Comparison of ENCODE assay signal across 28 cellular contexts in the genomic region with DNA sequence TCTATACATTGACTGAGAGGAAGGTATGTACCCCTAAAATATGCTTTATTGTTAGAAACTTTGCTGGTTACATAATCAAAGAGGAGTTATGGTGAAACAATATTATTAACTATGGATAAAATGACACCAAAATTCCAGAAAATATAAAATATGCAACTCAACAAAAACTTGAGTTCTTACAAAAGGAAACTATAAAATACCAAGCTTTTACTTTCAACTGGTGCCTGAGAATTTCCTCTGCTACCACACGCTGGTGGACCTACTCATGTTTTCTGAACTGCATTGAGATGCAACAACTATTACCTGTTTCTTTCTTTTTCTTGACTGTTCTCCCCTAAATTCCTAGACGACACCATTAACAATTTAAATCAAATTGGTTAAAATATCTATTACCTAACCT. TPM values are rescaled to one million over a fixed set of nuclear protein-coding genes. Genes with fewer than 3 reads are reported as not detected.
DNase-seq lines count a peak whose midpoint lies in the region; ATAC-seq, FAIRE-seq and TF ChIP-seq lines count a peak whose summit lies in the region.
"Had no signal": no experiment of that assay in that cellular context is flagged by ENCODE, and none has a peak within 500 bp of the region (broad histone marks: within the 10 kb centered on the region; RNA-seq: fewer than 3 reads in every experiment).

No MANE protein-coding gene starts in this region.

- H3K36me3 ChIP-seq in GM23248 (ENCODE audit: low read depth) (no peaks in the 10 kb centered on the region), KMS-11 (ENCODE audit: insufficient read depth) (no peaks in the 10 kb centered on the region), GM12878 (ENCODE audit: control insufficient read depth in 2 of 2, insufficient read depth in 2 of 2, low read length in 1 of 2) (no peaks in the 10 kb centered on the region), psoas muscle (ENCODE audit: insufficient read depth in 1 of 2, low read depth in 1 of 2) (no peaks in the 10 kb centered on the region)

- TF ChIP-seq RAD21 in GM12878 (IDR thresholded peaks at IDR 0.05; ENCODE audit: insufficient read depth, low read depth, low read length) = no peak

- no peak overlapping the region for H3K27ac Mint-ChIP-seq in activated T-helper 1 cell treated with anti-CD3 and anti-CD28 coated beads, Interleukin-12 subunit alpha, Interleukin-12 subunit beta, Interleukin-2, Interleukin-4 antibody, amounts not matched to agents 30 ng/mL and 10 ng/mL and 1 ng/mL, durations not matched to agents 14 hours and 24 hours and 36 hours
- H3K27ac Mint-ChIP-seq: activated CD4-positive, alpha-beta memory T cell treated with anti-CD3 and anti-CD28 coated beads, Interleukin-2, amount 10 ng/mL, durations not matched to agents 7 days and 5 days; activated naive CD4-positive, alpha-beta T cell treated with anti-CD3 and anti-CD28 coated beads, Interleukin-2, amount 50 U/mL, for 24 hours; activated T-helper 17 cell treated with anti-CD3 and anti-CD28 coated beads, Interleukin-2, amount 50 U/mL, for 72 hours; HFFc6; nephron progenitor cell; T-helper 2 cell treated with Interferon-gamma antibody and Interleukin-4, amounts not matched to agents 5 μg/mL and 100 μg/mL, for 36 hours; type B pancreatic cell had no signal

- H3K79me2 ChIP-seq in GM23248 (ENCODE audit: insufficient read depth) = no peaks in the 10 kb centered on the region
- H3K79me2 ChIP-seq in KMS-11 (ENCODE audit: insufficient read depth, low read depth) = no peaks in the 10 kb centered on the region
- no peaks in the 10 kb centered on the region for H3K79me2 ChIP-seq in GM12878 (ENCODE audit: control insufficient read depth, insufficient read depth, low read length)

- whole genome bisulfite sequencing in GM23248 (ENCODE audit: low coverage in 1 of 2, low lambda C conversion rate in 2 of 2, missing lambda C conversion rate in 2 of 2), 2 experiments = 96 to 100% methylated on average over 2 of the region's 2 CpGs
- 67% methylated on average over 2 of the region's 2 CpGs for WGBS in GM12878 (ENCODE audit: insufficient coverage, insufficient replicate concordance, low lambda C conversion rate, missing lambda C conversion rate)
- WGBS in psoas muscle, 3 donors = 80 to 89% (median 82%) methylated on average over 2 of the region's 2 CpGs

- H3K4me2 ChIP-seq in GM23248 (ENCODE audit: unreplicated experiment) (peak overlapping the region; percentile 21), KMS-11 (peak overlapping the region; percentile 71), GM12878 (ENCODE audit: control insufficient read depth, insufficient read depth) (no peak overlapping the region)

- H3K4me3 ChIP-seq in GM23248 (no peak overlapping the region), KMS-11 (IDR thresholded peaks at IDR 0.05; ENCODE audit: insufficient read depth, low read depth, low read length) (no peak overlapping the region), GM12878 (no peak overlapping the region), psoas muscle (no peak overlapping the region)

- no peaks in the 10 kb centered on the region for H3K9me2 ChIP-seq in GM23248 (ENCODE audit: insufficient read depth)

- H4K20me1 ChIP-seq in GM23248 (ENCODE audit: insufficient read depth) (no peaks in the 10 kb centered on the region), KMS-11 (ENCODE audit: insufficient read depth) (no peaks in the 10 kb centered on the region), GM12878 (ENCODE audit: control insufficient read depth, insufficient read depth) (no peaks in the 10 kb centered on the region)

- no peaks in the 10 kb centered on the region for H3K9me3 ChIP-seq in GM23248 (ENCODE audit: low read depth)
- H3K9me3 ChIP-seq in GM12878 (replicated peaks; ENCODE audit: control insufficient read depth, insufficient read depth, low read length) = no peaks in the 10 kb centered on the region
- no peaks in the 10 kb centered on the region for H3K9me3 ChIP-seq in psoas muscle

- SMC1A ChIA-PET in GM12878 (lab: Charles Lee; ENCODE audit: uncharacterized antibody, unreplicated experiment) = interaction anchor here (1.2 to 2.9 kb wide), 7 partner anchors 8 to 79 kb away, joined by 3 to 17 read pairs (median 5); a partner anchor contains a TSS

- intact Hi-C loops in GM12878 (cut with micrococcal nuclease; ENCODE audit: unreplicated experiment) = no loop called here
- intact Hi-C loops in psoas muscle (cut with DNase I) = no loop called here
- intact Hi-C loops in activated T-helper 1 cell treated with anti-CD3 and anti-CD28 coated beads, Interleukin-12 subunit alpha, Interleukin-12 subunit beta, Interleukin-2, Interleukin-4 antibody, amounts not matched to agents 30 ng/mL and 10 ng/mL and 1 ng/mL, durations not matched to agents 14 hours and 24 hours and 36 hours (cut with micrococcal nuclease) = no loop called here

- no peak for TF ChIP-seq EP300 in GM12878 (IDR thresholded peaks at IDR 0.05; ENCODE audit: borderline replicate concordance in 1 of 2, control insufficient read depth in 1 of 2, low read depth in 2 of 2, low read length in 2 of 2)

- H3K27me3 ChIP-seq in GM23248 (replicated peaks; ENCODE audit: insufficient read depth) (no peaks in the 10 kb centered on the region), KMS-11 (ENCODE audit: insufficient read depth, low read depth) (no peaks in the 10 kb centered on the region), GM12878 (replicated peaks in 1 of 2; ENCODE audit: control insufficient read depth in 2 of 2, insufficient read depth in 2 of 2, low read length in 1 of 2) (no peaks in the 10 kb centered on the region), psoas muscle (ENCODE audit: insufficient read depth in 3 of 3, low read length in 2 of 3) (no peaks in the 10 kb centered on the region)

- H3K9me3 Mint-ChIP-seq in activated T-helper 1 cell treated with anti-CD3 and anti-CD28 coated beads, Interleukin-12 subunit alpha, Interleukin-12 subunit beta, Interleukin-2, Interleukin-4 antibody, amounts not matched to agents 30 ng/mL and 10 ng/mL and 1 ng/mL, durations not matched to agents 14 hours and 24 hours and 36 hours = peaks cover under 1% of the 10 kb centered on the region
- H3K9me3 Mint-ChIP-seq: activated CD4-positive, alpha-beta memory T cell treated with anti-CD3 and anti-CD28 coated beads, Interleukin-2, amount 10 ng/mL, durations not matched to agents 7 days and 5 days; activated naive CD4-positive, alpha-beta T cell treated with anti-CD3 and anti-CD28 coated beads, Interleukin-2, amount 50 U/mL, for 24 hours; activated T-helper 17 cell treated with anti-CD3 and anti-CD28 coated beads, Interleukin-2, amount 50 U/mL, for 72 hours; HFFc6; immature natural killer cell; nephron progenitor cell; T-helper 2 cell treated with Interferon-gamma antibody and Interleukin-4, amounts not matched to agents 5 μg/mL and 100 μg/mL, for 36 hours; type B pancreatic cell had no signal

- H3K27ac ChIP-seq in GM23248 = no peak overlapping the region
- peak overlapping the region; percentile 62 for H3K27ac ChIP-seq in KMS-11
- H3K27ac ChIP-seq in GM12878 (ENCODE audit: control insufficient read depth, insufficient read depth) = no peak overlapping the region
- peak overlapping the region; percentile 33 for H3K27ac ChIP-seq in psoas muscle

- POLR2A ChIA-PET in GM12878 (lab: Charles Lee) = interaction anchor here (1.0 to 1.3 kb wide), 4 partner anchors 8 to 12 kb away, joined by 3 to 8 read pairs (median 4); a partner anchor contains a TSS

- peaks cover 46% of the 10 kb centered on the region for H3K4me1 Mint-ChIP-seq in activated T-helper 1 cell treated with anti-CD3 and anti-CD28 coated beads, Interleukin-12 subunit alpha, Interleukin-12 subunit beta, Interleukin-2, Interleukin-4 antibody, amounts not matched to agents 30 ng/mL and 10 ng/mL and 1 ng/mL, durations not matched to agents 14 hours and 24 hours and 36 hours (ENCODE audit: low read depth)
- H3K4me1 Mint-ChIP-seq: activated T-helper 17 cell treated with anti-CD3 and anti-CD28 coated beads, Interleukin-2, amount 50 U/mL, for 72 hours; immature natural killer cell had no signal

- peaks cover 3% of the 10 kb centered on the region for H3K36me3 Mint-ChIP-seq in activated T-helper 1 cell treated with anti-CD3 and anti-CD28 coated beads, Interleukin-12 subunit alpha, Interleukin-12 subunit beta, Interleukin-2, Interleukin-4 antibody, amounts not matched to agents 30 ng/mL and 10 ng/mL and 1 ng/mL, durations not matched to agents 14 hours and 24 hours and 36 hours (ENCODE audit: low read depth)
- H3K36me3 Mint-ChIP-seq: activated naive CD4-positive, alpha-beta T cell treated with anti-CD3 and anti-CD28 coated beads, Interleukin-2, amount 50 U/mL, for 24 hours; immature natural killer cell; type B pancreatic cell had no signal

- H3K4me1 ChIP-seq in GM23248 (ENCODE audit: insufficient read depth) (peaks cover 27% of the 10 kb centered on the region), KMS-11 (ENCODE audit: low read depth, poor library complexity, severe bottlenecking) (peaks cover 71% of the 10 kb centered on the region), GM12878 (ENCODE audit: control insufficient read depth, insufficient read depth, low read length) (no peaks in the 10 kb centered on the region; the same call in 1 of the 2 replicates), psoas muscle (peaks cover 16% of the 10 kb centered on the region)

- FAIRE-seq in GM12878 (lab: Jason Lieb, UNC) = no peak

- no peak overlapping the region for H3K4me3 Mint-ChIP-seq in activated T-helper 1 cell treated with anti-CD3 and anti-CD28 coated beads, Interleukin-12 subunit alpha, Interleukin-12 subunit beta, Interleukin-2, Interleukin-4 antibody, amounts not matched to agents 30 ng/mL and 10 ng/mL and 1 ng/mL, durations not matched to agents 14 hours and 24 hours and 36 hours
- H3K4me3 Mint-ChIP-seq: activated CD4-positive, alpha-beta memory T cell treated with anti-CD3 and anti-CD28 coated beads, Interleukin-2, amount 10 ng/mL, durations not matched to agents 7 days and 5 days; activated naive CD4-positive, alpha-beta T cell treated with anti-CD3 and anti-CD28 coated beads, Interleukin-2, amount 50 U/mL, for 24 hours; activated T-helper 17 cell treated with anti-CD3 and anti-CD28 coated beads, Interleukin-2, amount 50 U/mL, for 72 hours; immature natural killer cell; nephron progenitor cell; type B pancreatic cell had no signal

- H3K27me3 Mint-ChIP-seq in activated T-helper 1 cell treated with anti-CD3 and anti-CD28 coated beads, Interleukin-12 subunit alpha, Interleukin-12 subunit beta, Interleukin-2, Interleukin-4 antibody, amounts not matched to agents 30 ng/mL and 10 ng/mL and 1 ng/mL, durations not matched to agents 14 hours and 24 hours and 36 hours (ENCODE audit: insufficient read depth) = no peaks in the 10 kb centered on the region
- H3K27me3 Mint-ChIP-seq: activated CD4-positive, alpha-beta memory T cell treated with anti-CD3 and anti-CD28 coated beads, Interleukin-2, amount 10 ng/mL, durations not matched to agents 7 days and 5 days; activated naive CD4-positive, alpha-beta T cell treated with anti-CD3 and anti-CD28 coated beads, Interleukin-2, amount 50 U/mL, for 24 hours; activated T-helper 17 cell treated with anti-CD3 and anti-CD28 coated beads, Interleukin-2, amount 50 U/mL, for 72 hours; type B pancreatic cell had no signal

- TF ChIP-seq POLR2A in GM12878 (IDR thresholded peaks at IDR 0.05; ENCODE audit: low read depth, low read length) = no peak

- H3K9ac ChIP-seq in GM23248 (no peak overlapping the region), KMS-11 (0 out of 2 replicates have a peak overlapping the region, but pooled peaks have one; percentile 4), GM12878 (ENCODE audit: control insufficient read depth, insufficient read depth, low read length) (no peak overlapping the region)

- ATAC-seq in GM12878 (0 out of 3 replicates have a peak, but pooled peaks have one; percentile 24), psoas muscle (no peak), HG03469 (IDR thresholded peaks at IDR 0.05; ENCODE audit: unreplicated experiment) (no peak), omental fat pad (ENCODE audit: low FRiP score) (no peak)
- ATAC-seq: activated T-helper 17 cell treated with anti-CD3 and anti-CD28 coated beads, Interleukin-2, amount 50 U/mL, for 72 hours had no signal

- no TSS peak for BruUV-seq in GM12878 (replicated peaks; lab: Mats Ljungman, UMichigan)

- no peak overlapping the region for H2AFZ ChIP-seq in GM23248
- 0 out of 2 replicates have a peak overlapping the region, but pooled peaks have one; percentile 1 for H2AFZ ChIP-seq in KMS-11 (ENCODE audit: low read depth)
- no peak overlapping the region for H2AFZ ChIP-seq in GM12878 (ENCODE audit: control insufficient read depth, low read depth, low read length)

- in situ Hi-C loops in GM23248 (cut with MboI) = no loop called here
- in situ Hi-C loops in GM12878 (cut with MboI) = no loop called here

- RAD21 ChIA-PET in GM12878 (lab: Charles Lee; ENCODE audit: unreplicated experiment) = interaction anchor here (0.8 to 2.5 kb wide), 7 partner anchors 9 to 107 kb away, joined by 3 to 10 read pairs (median 3); a partner anchor contains a TSS

- TF ChIP-seq CTCF in KMS-11 (conservative IDR thresholded peaks at IDR 0.05; ENCODE audit: low read depth, low read length) (no peak), GM12878 (IDR thresholded peaks at IDR 0.05 in 2 of 3, conservative IDR thresholded peaks at IDR 0.05 in 1 of 3; ENCODE audit: control insufficient read depth in 2 of 3, extremely low read depth in 1 of 3, insufficient read depth in 1 of 3, low read depth in 3 of 3, low read length in 3 of 3) (no peak), psoas muscle (IDR thresholded peaks at IDR 0.05) (no peak), omental fat pad (IDR thresholded peaks at IDR 0.05) (no peak)

- H3F3A ChIP-seq in GM23248 (ENCODE audit: insufficient read depth) = peaks cover 24% of the 10 kb centered on the region

- DNase-seq in GM23248 (no peak), GM12878 (ENCODE audit: low read depth, low spot score) (no peak), psoas muscle (no peak), omental fat pad (ENCODE audit: low spot score) (no peak)
- DNase-seq in activated T-helper 1 cell treated with anti-CD3 and anti-CD28 coated beads, Interleukin-12 subunit alpha, Interleukin-12 subunit beta, Interleukin-2, Interleukin-4 antibody, amounts not matched to agents 30 ng/mL and 10 ng/mL and 1 ng/mL, durations not matched to agents 14 hours and 24 hours and 36 hours (ENCODE audit: low spot score) = no peak
- DNase-seq: activated CD4-positive, alpha-beta memory T cell treated with anti-CD3 and anti-CD28 coated beads, Interleukin-2, amount 10 ng/mL, durations not matched to agents 7 days and 5 days; aorta; C1 segment of cervical spinal cord; COR-L47; effector CD4-positive, alpha-beta T cell; HFFc6; hypothalamus; immature natural killer cell; left colon; NCI-H1092; NCI-H187; NCI-H2171 treated with DMSO at 0.1 percent for 48 hours; NCI-H524; nephron progenitor cell; SHP77; stimulated activated CD4-positive, alpha-beta T cell treated with anti-CD3 and anti-CD28 coated beads, Interleukin-15, amount 100 ng/mL, for 24 hours; stimulated activated CD4-positive, alpha-beta T cell treated with anti-CD3 and anti-CD28 coated beads, Interleukin-4, amount 100 ng/mL, for 4 hours had no signal

- CTCF ChIA-PET in GM12878 (lab: Yijun Ruan, JAX) = interaction anchor here (1.0 to 14.2 kb wide), 7 partner anchors 9 to 109 kb away, joined by 3 to 213 read pairs (median 9); a partner anchor contains a TSS

RNA-seq across cellular contexts. Expression of a gene that starts 8.2 kb away (rescaled TPM):
- total RNA-seq in GM23248 (2014; rRNA removed; shearing (Covaris generic)) = 62.0 and 77.4 TPM in 2 replicates
- polyA plus RNA-seq in GM23248 (2016; fragmentation: Nextera tagmentation; extraction: Ambion mirVana) = 116 and 123 TPM in 2 replicates
- 84.1 and 88.2 TPM in 2 replicates for total RNA-seq in GM12878 (2013; cell fraction: nucleolus; rRNA removed)
- 24.7 and 25.6 TPM in 2 replicates for total RNA-seq in GM12878 (2014; rRNA removed)
- 37.9 and 40.8 TPM in 2 replicates for total RNA-seq in GM12878 (2014; rRNA removed; fragmentation: Illumina TruSeq; extraction: Trizol)
- total RNA-seq in GM12878 (2021) = 33.3 and 34.6 TPM in 2 replicates
- polyA plus RNA-seq in GM12878 (2011; ENCODE audit: low read depth) = 16.9 TPM
- polyA plus RNA-seq in GM12878 (2011; rRNA removed) = 69.8 and 74.4 TPM in 2 replicates
- 42.8 and 43.2 TPM in 2 replicates for polyA plus RNA-seq in GM12878 (2011; cell fraction: cytosol; rRNA removed)
- polyA plus RNA-seq in GM12878 (2011; cell fraction: nucleus; rRNA removed) = 42.6 and 56.3 TPM in 2 replicates
- 19.1 and 28.9 TPM in 2 replicates for polyA plus RNA-seq in GM12878 (2012)
- polyA plus RNA-seq in GM12878 (2014; fragmentation: Illumina TruSeq; extraction: Trizol) = 53.8 and 62.5 TPM in 2 replicates
- polyA plus RNA-seq in GM12878 (2014; fragmentation: Nextera tagmentation; extraction: Ambion mirVana) = 10 to 100 TPM; 18.4 to 26.6 TPM
- 23.2 and 28.7 TPM in 2 replicates for polyA plus RNA-seq in GM12878 (2014; rRNA removed)
- 10 to 100 TPM; 41.1 to 43.9 TPM for polyA plus RNA-seq in GM12878 (2016; fragmentation: Nextera tagmentation; extraction: Ambion mirVana)
- 60.6 and 80.9 TPM in 2 replicates for polyA minus RNA-seq in GM12878 (2011; rRNA and poly(A)+ RNA removed)
- polyA minus RNA-seq in GM12878 (2011; cell fraction: cytosol; rRNA and poly(A)+ RNA removed) = 21.4 and 27.0 TPM in 2 replicates
- polyA minus RNA-seq in GM12878 (2011; cell fraction: nucleus; rRNA and poly(A)+ RNA removed) = 28.7 and 37.0 TPM in 2 replicates
- 100 to 1,000 TPM in 1 of 4 donors, 10 to 100 TPM in 3; 42.4 to 127 (median 66.0) TPM for total RNA-seq in psoas muscle
- polyA plus RNA-seq in psoas muscle = 10 to 100 TPM; 44.4 to 56.6 (median 51.5) TPM
- total RNA-seq in omental fat pad = 100 to 1,000 TPM in 2 of 4 donors, 10 to 100 TPM in 2; 88.5 to 140 (median 106) TPM
- total RNA-seq in activated T-helper 1 cell treated with anti-CD3 and anti-CD28 coated beads, Interleukin-12 subunit alpha, Interleukin-12 subunit beta, Interleukin-2, Interleukin-4 antibody, amounts not matched to agents 30 ng/mL and 10 ng/mL and 1 ng/mL, durations not matched to agents 14 hours and 24 hours and 36 hours = 68.2 and 71.2 TPM in 2 replicates

Comparison
In these comparisons a context has a peak if more than half of its experiments do, and no peak if none do; other contexts are left out.
1. H3K27ac ChIP-seq: peak in KMS-11 (single experiment) and psoas muscle (single experiment); none in GM23248 (single experiment) and GM12878 (single experiment).